12 cellular contexts compared by ENCODE assay signal in the genomic region with DNA sequence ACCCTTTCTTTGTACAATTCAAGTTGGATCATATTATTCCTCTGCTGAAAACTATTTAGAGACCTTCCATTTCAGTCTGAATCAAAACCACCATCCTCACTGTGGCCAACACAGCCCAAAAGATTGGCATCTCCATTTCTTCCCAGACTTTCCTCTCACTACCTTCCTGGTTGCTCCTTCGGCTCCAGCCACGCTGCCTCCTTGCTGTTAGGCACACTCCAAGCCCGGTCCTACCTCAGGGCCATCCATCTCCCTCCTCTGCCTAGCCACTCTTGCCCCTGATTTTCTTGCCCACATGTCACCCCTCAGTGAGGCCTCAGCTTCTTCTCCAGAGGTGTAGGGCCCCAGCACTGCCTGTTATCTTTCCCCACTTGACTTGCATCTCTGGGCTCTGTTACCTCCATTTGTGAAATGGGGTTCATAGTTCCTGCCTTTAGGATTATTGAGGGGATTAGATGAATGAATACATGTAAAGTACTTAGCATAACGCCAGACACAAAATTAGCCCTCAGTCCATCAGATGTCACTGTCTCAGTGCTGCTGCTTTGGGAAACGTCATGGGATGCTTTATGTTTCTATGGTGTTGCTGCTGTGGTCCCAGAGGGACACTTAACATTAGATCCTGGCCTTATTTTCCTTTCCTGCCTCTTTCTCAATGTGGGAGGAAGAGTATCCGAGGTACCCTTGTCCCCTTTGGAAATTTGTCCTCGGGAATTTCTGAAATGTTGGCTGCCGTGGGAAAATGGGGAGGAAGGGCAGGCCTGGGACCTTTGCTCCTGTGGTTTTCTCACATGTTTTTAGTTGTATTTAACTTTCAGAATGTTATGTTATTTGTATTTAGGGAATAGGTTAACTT. TPM values are rescaled to one million over a fixed set of nuclear protein-coding genes. Genes with fewer than 3 reads are reported as not detected.
DNase-seq lines count a peak whose midpoint lies in the region; ATAC-seq and TF ChIP-seq lines count a peak whose summit lies in the region.
"Had no signal": no experiment of that assay in that cellular context is flagged by ENCODE, and none has a peak within 500 bp of the region (broad histone marks: within the 10 kb centered on the region; RNA-seq: fewer than 3 reads in every experiment).

No MANE protein-coding gene starts in this region.

- H3K27ac ChIP-seq in AG04450 (ENCODE audit: low read depth, low read length) (peak overlapping the region; percentile 80), neutrophil (peak overlapping the region; percentile 58), GM23248 (no peak overlapping the region)
- H3K27ac ChIP-seq: BLaER1 treated with 17β-estradiol and CSF1 and Interleukin-3, amounts not matched to agents 10 nM and 100 nM had no signal

- no peaks in the 10 kb centered on the region for H3F3A ChIP-seq in GM23248 (ENCODE audit: insufficient read depth)

- peaks cover 95% of the 10 kb centered on the region for H3K79me2 ChIP-seq in GM23248 (ENCODE audit: insufficient read depth)

- H3K4me3 ChIP-seq in AG04450 (ENCODE audit: low read depth, low read length) (no peak overlapping the region), neutrophil (ENCODE audit: low read depth in 1 of 2, low read length in 1 of 2) (no peak overlapping the region), GM23248 (no peak overlapping the region)
- H3K4me3 ChIP-seq: BLaER1 treated with 17β-estradiol and CSF1 and Interleukin-3, amounts not matched to agents 10 nM and 100 nM had no signal

- no peak overlapping the region for H3K4me2 ChIP-seq in GM23248 (ENCODE audit: unreplicated experiment)

- H3K9me3 ChIP-seq in AG04450 (ENCODE audit: control insufficient read depth, insufficient read depth, low read length) (no peaks in the 10 kb centered on the region), neutrophil (no peaks in the 10 kb centered on the region), GM23248 (ENCODE audit: low read depth) (no peaks in the 10 kb centered on the region)

- H3K9ac ChIP-seq in GM23248, result no peak overlapping the region
- H3K9ac ChIP-seq: BLaER1 treated with 17β-estradiol and CSF1 and Interleukin-3, amounts not matched to agents 10 nM and 100 nM had no signal

- no peak overlapping the region for H2AFZ ChIP-seq in GM23248

- peaks cover 27% of the 10 kb centered on the region for H3K4me1 Mint-ChIP-seq in activated CD8-positive, alpha-beta T cell treated with anti-CD3 and anti-CD28 coated beads, Interleukin-2, amount 10 ng/mL, durations not matched to agents 7 days and 5 days (ENCODE audit: low read depth)

- H3K9me3 Mint-ChIP-seq in activated CD8-positive, alpha-beta T cell treated with anti-CD3 and anti-CD28 coated beads, Interleukin-2, amount 10 ng/mL, durations not matched to agents 7 days and 5 days (ENCODE audit: insufficient read depth), result peaks cover 3% of the 10 kb centered on the region

- ATAC-seq in activated CD8-positive, alpha-beta T cell treated with anti-CD3 and anti-CD28 coated beads, Interleukin-2, amount 10 ng/mL, durations not matched to agents 7 days and 5 days, result no peak
- ATAC-seq: HCT116 had no signal

- H4K20me1 ChIP-seq in GM23248 (ENCODE audit: insufficient read depth), result no peaks in the 10 kb centered on the region

- H3K9me2 ChIP-seq in GM23248 (ENCODE audit: insufficient read depth), result no peaks in the 10 kb centered on the region

- peaks cover 28% of the 10 kb centered on the region for H3K36me3 ChIP-seq in neutrophil
- H3K36me3 ChIP-seq in GM23248 (ENCODE audit: low read depth), result peaks cover 3% of the 10 kb centered on the region; the same call in 1 of the 2 replicates

- CTCF ChIA-PET in AG04450 (lab: Charles Lee), result no interaction called here
- CTCF ChIA-PET in activated CD8-positive, alpha-beta T cell treated with anti-CD3 and anti-CD28 coated beads, Interleukin-2, amount 10 ng/mL, durations not matched to agents 7 days and 5 days (lab: Charles Lee), result no interaction called here

- WGBS in GM23248 (ENCODE audit: low coverage in 1 of 2, low lambda C conversion rate in 2 of 2, missing lambda C conversion rate in 2 of 2), 2 experiments, result 83% methylated on average over 8 of the region's 8 CpGs

- peaks cover 56% of the 10 kb centered on the region for H3K36me3 Mint-ChIP-seq in activated CD8-positive, alpha-beta T cell treated with anti-CD3 and anti-CD28 coated beads, Interleukin-2, amount 10 ng/mL, durations not matched to agents 7 days and 5 days (ENCODE audit: low read depth)

- no peak overlapping the region for H3K4me3 Mint-ChIP-seq in activated CD8-positive, alpha-beta T cell treated with anti-CD3 and anti-CD28 coated beads, Interleukin-2, amount 10 ng/mL, durations not matched to agents 7 days and 5 days

- in situ Hi-C loops in GM23248 (cut with MboI), result no loop called here

- no peaks in the 10 kb centered on the region for H3K27me3 Mint-ChIP-seq in activated CD8-positive, alpha-beta T cell treated with anti-CD3 and anti-CD28 coated beads, Interleukin-2, amount 10 ng/mL, durations not matched to agents 7 days and 5 days (ENCODE audit: low read depth)

- DNase-seq in AG04450 (ENCODE audit: low read depth, low spot score), result no peak
- DNase-seq in activated CD8-positive, alpha-beta T cell treated with anti-CD3 and anti-CD28 coated beads, Interleukin-2, amount 10 ng/mL, durations not matched to agents 7 days and 5 days, result no peak
- DNase-seq in fibroblast of peridontal ligament (ENCODE audit: extremely low read depth), result peak; percentile 39
- DNase-seq in NOMO-1 treated with dmso at 0.1 percent for 144 hours (lab: John Stamatoyannopoulos, UW; ENCODE audit: unreplicated experiment), result no peak
- DNase-seq in GM23248, result no peak
- no peak for DNase-seq in NAMALWA (ENCODE audit: low spot score)
- no peak for DNase-seq in NCI-H1048 (lab: John Stamatoyannopoulos, UW)
- DNase-seq: activated naive CD4-positive, alpha-beta T cell; stimulated activated CD4-positive, alpha-beta T cell treated with anti-CD3 and anti-CD28 coated beads, Interleukin-15, amount 100 ng/mL, for 24 hours had no signal

- TF ChIP-seq CTCF in AG04450 (IDR thresholded peaks at IDR 0.05; ENCODE audit: low read depth, low read length), result no peak
- no peak for TF ChIP-seq CTCF in neutrophil (IDR thresholded peaks at IDR 0.05)

- no peaks in the 10 kb centered on the region for H3K27me3 ChIP-seq in AG04450 (ENCODE audit: control insufficient read depth, insufficient read depth, low read length)
- H3K27me3 ChIP-seq in neutrophil, result no peaks in the 10 kb centered on the region
- H3K27me3 ChIP-seq in GM23248 (replicated peaks; ENCODE audit: insufficient read depth), result no peaks in the 10 kb centered on the region
- H3K27me3 ChIP-seq: BLaER1 treated with 17β-estradiol and CSF1 and Interleukin-3, amounts not matched to agents 10 nM and 100 nM had no signal

- POLR2A ChIA-PET in AG04450 (lab: Yijun Ruan, JAX), result no interaction called here
- POLR2A ChIA-PET in activated CD8-positive, alpha-beta T cell treated with anti-CD3 and anti-CD28 coated beads, Interleukin-2, amount 10 ng/mL, durations not matched to agents 7 days and 5 days (lab: Charles Lee), result no interaction called here

- H3K27ac Mint-ChIP-seq in activated CD8-positive, alpha-beta T cell treated with anti-CD3 and anti-CD28 coated beads, Interleukin-2, amount 10 ng/mL, durations not matched to agents 7 days and 5 days, result peak overlapping the region; percentile 11

- peaks cover 14 to 19% of the 10 kb centered on the region in 2 experiments for H3K4me1 ChIP-seq in neutrophil (ENCODE audit: control insufficient read depth in 1 of 2, insufficient read depth in 1 of 2, low read depth in 1 of 2, low read length in 1 of 2)
- H3K4me1 ChIP-seq in GM23248 (ENCODE audit: insufficient read depth), result no peaks in the 10 kb centered on the region

RNA-seq across cellular contexts. Expression of gene SNRK, which starts 31.3 kb away (rescaled TPM):
- polyA plus RNA-seq in AG04450 (2011; rRNA removed) (10.6 and 11.4 TPM in 2 replicates), GM23248 (2016; fragmentation: Nextera tagmentation; extraction: Ambion mirVana) (5.0 and 6.4 TPM in 2 replicates)
- 32.4 and 33.8 TPM in 2 replicates for polyA minus RNA-seq in AG04450 (2011; rRNA and poly(A)+ RNA removed)
- 10 to 100 TPM; 55.5 to 55.7 TPM for total RNA-seq in activated CD8-positive, alpha-beta T cell treated with anti-CD3 and anti-CD28 coated beads, Interleukin-2, amount 10 ng/mL, durations not matched to agents 7 days and 5 days
- total RNA-seq in GM23248 (2014; rRNA removed; shearing (Covaris generic)), result 11.6 and 15.0 TPM in 2 replicates
